26 cellular contexts compared by ENCODE assay signal in genomic region chr14:80726211-80726610, GRCh38.
"Had no signal": no experiment of that assay in that cellular context is flagged by ENCODE, and none has a peak within 500 bp of the region (broad histone marks: within the 10 kb centered on the region; RNA-seq: fewer than 3 reads in every experiment).

No MANE protein-coding gene starts in this region.

- H3K4me1 ChIP-seq: stomach, suprapubic skin, testis, thyroid gland, tibial artery, tibial nerve, transverse colon, upper lobe of left lung, upper lobe of right lung, uterus, vagina had no signal

- H3K4me3 ChIP-seq: stomach, suprapubic skin, testis, thoracic aorta, thyroid gland, tibial artery, tibial nerve, transverse colon, upper lobe of left lung, upper lobe of right lung, uterus, vagina had no signal

- ATAC-seq: stimulated activated effector memory CD8-positive, alpha-beta T cell treated with anti-CD3 and anti-CD28 coated beads, Interleukin-12 subunit alpha, Interleukin-12 subunit beta, amount 100 ng/mL, for 72 hours; stimulated activated memory B cell treated with anti-CD40 and anti-IgM and Interleukin-4, amounts not matched to agents 10 μg/mL and 1 μg/mL and 100 μg/mL, for 72 hours; stimulated activated naive B cell treated with anti-CD40 and anti-IgM and Interleukin-4, amounts not matched to agents 10 μg/mL and 1 μg/mL and 100 μg/mL, for 72 hours; stimulated activated naive CD8-positive, alpha-beta T cell treated with anti-CD3 and anti-CD28 coated beads, Interleukin-15, amount 100 ng/mL, for 72 hours; stimulated activated naive CD8-positive, alpha-beta T cell treated with anti-CD3 and anti-CD28 coated beads, Interleukin-15, Interleukin-2, amounts not matched to agents 100 U/mL and 50 U/mL, for 24 hours; upper lobe of right lung had no signal

- DNase-seq: stimulated activated CD4-positive, alpha-beta T cell treated with anti-CD3 and anti-CD28 coated beads, Interleukin-2, amount 100 ng/mL, for 48 hours; stimulated activated CD4-positive, alpha-beta T cell treated with anti-CD3 and anti-CD28 coated beads, Interleukin-4, amount 100 ng/mL, for 1 hour; stimulated activated CD4-positive, alpha-beta T cell treated with anti-CD3 and anti-CD28 coated beads, Interleukin-4, amount 100 ng/mL, for 24 hours; stimulated activated CD4-positive, alpha-beta T cell treated with anti-CD3 and anti-CD28 coated beads, Interleukin-4, amount 100 ng/mL, for 4 hours; stimulated activated CD8-positive, alpha-beta memory T cell treated with anti-CD3 and anti-CD28 coated beads, Interleukin-4, amount 100 ng/mL, for 48 hours; stimulated activated naive B cell treated with anti-CD40 and anti-IgM and Interleukin-4, amounts not matched to agents 10 μg/mL and 1 μg/mL and 100 μg/mL, for 72 hours; stimulated activated naive CD4-positive, alpha-beta T cell; stimulated activated naive CD4-positive, alpha-beta T cell treated with Interleukin-2 at 50 U/mL for 16 hours; stimulated activated naive CD8-positive, alpha-beta T cell treated with anti-CD3 and anti-CD28 coated beads, Interleukin-15, amount 100 ng/mL, for 72 hours; stimulated activated naive CD8-positive, alpha-beta T cell treated with anti-CD3 and anti-CD28 coated beads, Interleukin-15, Interleukin-2, amounts not matched to agents 100 U/mL and 50 U/mL, for 24 hours; stomach; substantia nigra; testis; thyroid gland; tibial artery; transverse colon; trophoblast cell; upper lobe of left lung; upper lobe of right lung; uterus had no signal

- H3K9me3 ChIP-seq: stomach, suprapubic skin, testis, thoracic aorta, thyroid gland, tibial artery, tibial nerve, transverse colon, upper lobe of left lung, upper lobe of right lung, uterus, vagina had no signal

- H3K36me3 ChIP-seq: stomach, suprapubic skin, thoracic aorta, thyroid gland, tibial artery, tibial nerve, transverse colon, upper lobe of left lung, upper lobe of right lung, uterus, vagina had no signal

- H3K27me3 ChIP-seq: stomach, suprapubic skin, testis, thyroid gland, tibial artery, tibial nerve, transverse colon, upper lobe of left lung, upper lobe of right lung, uterus, vagina had no signal
